ENCODE assay signal across 1 cellular context in genomic region chr5:76476639-76477038, GRCh38.
TF ChIP-seq lines count a peak whose summit lies in the region.

No MANE protein-coding gene starts in this region.

TF ChIP-seq in GM23338, 12 proteins besides CTCF, POLR2A, EP300 and RAD21 (continued from another document):
- TF ChIP-seq ZNF462 (CRISPR knock-in tag; IDR thresholded peaks at IDR 0.05) (no peak), EZH2 (IDR thresholded peaks at IDR 0.05; ENCODE audit: low read depth, unreplicated experiment) (no peak), JUNB (IDR thresholded peaks at IDR 0.05; ENCODE audit: unreplicated experiment) (no peak), ZNF331 (CRISPR knock-in tag; IDR thresholded peaks at IDR 0.05; ENCODE audit: low read depth) (no peak)
TF ChIP-seq in GM23338: peak in this region for 0.
